In the genomic region with DNA sequence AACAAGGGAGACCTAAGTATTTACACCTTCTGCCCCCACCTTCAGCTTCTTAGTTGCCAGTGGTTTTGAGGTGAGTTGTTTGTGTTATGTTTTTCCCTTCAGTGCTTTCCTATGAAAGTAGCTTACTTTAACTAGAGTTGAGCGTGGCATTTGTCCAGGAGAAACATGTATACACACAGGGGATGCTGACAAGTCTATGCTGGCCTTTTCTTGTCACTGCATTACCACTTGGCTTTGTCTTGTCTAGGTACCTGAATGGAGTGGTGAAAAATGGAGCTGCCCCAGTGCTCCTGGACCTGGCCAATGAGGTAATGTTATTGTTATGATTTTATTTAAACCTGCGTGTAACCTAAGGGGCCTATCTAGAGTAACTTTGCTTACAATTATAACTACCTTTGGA, we compare ENCODE assay signal across 33 cellular contexts.
"Had no signal": no experiment of that assay in that cellular context is flagged by ENCODE, and none has a peak within 500 bp of the region (broad histone marks: within the 10 kb centered on the region; RNA-seq: fewer than 3 reads in every experiment).

No MANE protein-coding gene starts in this region.

- H3K4me1 Mint-ChIP-seq: activated CD4-positive, alpha-beta T cell treated with anti-CD3 and anti-CD28 coated beads, Interleukin-2, amount 10 ng/mL, durations not matched to agents 24 days and 14 days; activated naive CD8-positive, alpha-beta T cell treated with anti-CD3 and anti-CD28 coated beads for 36 hours; naive B cell had no signal

- H3K4me3 ChIP-seq: adrenal gland, body of pancreas, esophagus squamous epithelium, ovary, skin epidermis, testis, vagina had no signal

- H3K36me3 ChIP-seq: adrenal gland, neutrophil, ovary, vagina, WERI-Rb-1 had no signal

- H3K27ac ChIP-seq: adrenal gland, body of pancreas, neutrophil, ovary, skin epidermis, testis, vagina, WERI-Rb-1 had no signal

- H3K9me3 ChIP-seq: adrenal gland, body of pancreas, esophagus squamous epithelium, neutrophil, ovary, testis, vagina had no signal

- H3K27me3 ChIP-seq: adrenal gland, body of pancreas, esophagus squamous epithelium, neutrophil, ovary, testis, vagina had no signal

- H3K4me1 ChIP-seq: adrenal gland, body of pancreas, testis had no signal

- H3K9me3 Mint-ChIP-seq: activated CD4-positive, alpha-beta memory T cell treated with anti-CD3 and anti-CD28 coated beads for 36 hours; activated CD4-positive, alpha-beta T cell treated with anti-CD3 and anti-CD28 coated beads, Interleukin-2, amount 10 ng/mL, durations not matched to agents 24 days and 14 days; activated naive CD4-positive, alpha-beta T cell treated with anti-CD3 and anti-CD28 coated beads for 36 hours; activated naive CD8-positive, alpha-beta T cell treated with anti-CD3 and anti-CD28 coated beads for 36 hours; activated T-helper 1 cell treated with anti-CD3 and anti-CD28 coated beads, Interleukin-12 subunit alpha, Interleukin-12 subunit beta, Interleukin-2, Interleukin-4 antibody, amounts not matched to agents 30 ng/mL and 10 ng/mL and 1 ng/mL, durations not matched to agents 14 hours and 24 hours and 36 hours; naive B cell; nephron progenitor cell had no signal

- ATAC-seq: activated CD4-positive, CD25-positive, alpha-beta regulatory T cell treated with anti-CD3 and anti-CD28 coated beads, Interleukin-2, amount 50 U/mL, for 24 hours; body of pancreas; left cardiac atrium; left ventricle myocardium superior; sciatic nerve; stimulated activated naive CD8-positive, alpha-beta T cell treated with anti-CD3 and anti-CD28 coated beads, Interleukin-15, Interleukin-2, amounts not matched to agents 100 U/mL and 50 U/mL, for 24 hours had no signal

- DNase-seq: activated CD4-positive, alpha-beta memory T cell treated with anti-CD3 and anti-CD28 coated beads for 36 hours; activated CD4-positive, alpha-beta T cell treated with anti-CD3 and anti-CD28 coated beads, Interleukin-2, amount 10 ng/mL, durations not matched to agents 24 days and 14 days; activated CD8-positive, alpha-beta memory T cell treated with anti-CD3 and anti-CD28 coated beads, Interleukin-2, amount 50 U/mL, for 4 hours; activated effector memory CD4-positive, alpha-beta T cell treated with anti-CD3 and anti-CD28 coated beads, Interleukin-2, amount 50 U/mL, for 16 hours; activated naive CD4-positive, alpha-beta T cell treated with anti-CD3 and anti-CD28 coated beads for 36 hours; activated naive CD8-positive, alpha-beta T cell treated with anti-CD3 and anti-CD28 coated beads for 36 hours; activated T-cell treated with anti-CD3 and anti-CD28 coated beads, Interleukin-2, amount 50 U/mL, for 1 hour; adrenal gland; aorta; body of pancreas; esophagus squamous epithelium; glutamatergic neuron; islet precursor cell; left cardiac atrium; left ventricle myocardium superior; naive B cell; nephron progenitor cell; ovary; retina; stimulated activated CD4-positive, alpha-beta T cell treated with anti-CD3 and anti-CD28 coated beads, Interleukin-12 subunit alpha, Interleukin-12 subunit beta, amount 100 ng/mL, for 4 hours; stimulated activated CD4-positive, alpha-beta T cell treated with anti-CD3 and anti-CD28 coated beads, Interleukin-4, amount 100 ng/mL, for 1 hour; stimulated activated naive CD8-positive, alpha-beta T cell treated with anti-CD3 and anti-CD28 coated beads, Interleukin-15, Interleukin-2, amounts not matched to agents 100 U/mL and 50 U/mL, for 24 hours; T-helper 9 cell; testis; trophoblast cell; WERI-Rb-1 had no signal

- H3K27me3 Mint-ChIP-seq: activated CD4-positive, alpha-beta memory T cell treated with anti-CD3 and anti-CD28 coated beads for 36 hours; activated CD4-positive, alpha-beta T cell treated with anti-CD3 and anti-CD28 coated beads, Interleukin-2, amount 10 ng/mL, durations not matched to agents 24 days and 14 days; activated naive CD8-positive, alpha-beta T cell treated with anti-CD3 and anti-CD28 coated beads for 36 hours; naive B cell; progenitor cell of endocrine pancreas had no signal

- H3K4me3 Mint-ChIP-seq: activated CD4-positive, alpha-beta memory T cell treated with anti-CD3 and anti-CD28 coated beads for 36 hours; activated CD4-positive, alpha-beta T cell treated with anti-CD3 and anti-CD28 coated beads, Interleukin-2, amount 10 ng/mL, durations not matched to agents 24 days and 14 days; activated naive CD4-positive, alpha-beta T cell treated with anti-CD3 and anti-CD28 coated beads for 36 hours; activated naive CD8-positive, alpha-beta T cell treated with anti-CD3 and anti-CD28 coated beads for 36 hours; activated T-helper 1 cell treated with anti-CD3 and anti-CD28 coated beads, Interleukin-12 subunit alpha, Interleukin-12 subunit beta, Interleukin-2, Interleukin-4 antibody, amounts not matched to agents 30 ng/mL and 10 ng/mL and 1 ng/mL, durations not matched to agents 14 hours and 24 hours and 36 hours; naive B cell; nephron progenitor cell had no signal

- H3K27ac Mint-ChIP-seq: activated CD4-positive, alpha-beta memory T cell treated with anti-CD3 and anti-CD28 coated beads for 36 hours; activated CD4-positive, alpha-beta T cell treated with anti-CD3 and anti-CD28 coated beads, Interleukin-2, amount 10 ng/mL, durations not matched to agents 24 days and 14 days; activated naive CD4-positive, alpha-beta T cell treated with anti-CD3 and anti-CD28 coated beads for 36 hours; activated naive CD8-positive, alpha-beta T cell treated with anti-CD3 and anti-CD28 coated beads for 36 hours; activated T-helper 1 cell treated with anti-CD3 and anti-CD28 coated beads, Interleukin-12 subunit alpha, Interleukin-12 subunit beta, Interleukin-2, Interleukin-4 antibody, amounts not matched to agents 30 ng/mL and 10 ng/mL and 1 ng/mL, durations not matched to agents 14 hours and 24 hours and 36 hours; nephron progenitor cell had no signal
